ENCODE assay signal across 19 cellular contexts in genomic region chr6:118932421-118932820, GRCh38. TPM values are rescaled to one million over a fixed set of nuclear protein-coding genes. Genes with fewer than 3 reads are reported as not detected.
DNase-seq lines count a peak whose midpoint lies in the region; ATAC-seq and TF ChIP-seq lines count a peak whose summit lies in the region.
"Had no signal": no experiment of that assay in that cellular context is flagged by ENCODE, and none has a peak within 500 bp of the region (broad histone marks: within the 10 kb centered on the region; RNA-seq: fewer than 3 reads in every experiment).

No MANE protein-coding gene starts in this region.

- H3K36me3 ChIP-seq in adipocyte (ENCODE audit: control insufficient read depth, insufficient read depth, low read length, severe bottlenecking): peaks cover 21% of the 10 kb centered on the region
- peaks cover 0 to 17% (median 0%) of the 10 kb centered on the region in 3 experiments for H3K36me3 ChIP-seq in naive thymus-derived CD4-positive, alpha-beta T cell (ENCODE audit: control insufficient read depth in 2 of 3, insufficient read depth in 3 of 3, low read length in 3 of 3)

- CTCF ChIA-PET in Calu3 (lab: Charles Lee) (no interaction called here), HEK293T (lab: Yijun Ruan, JAX) (no interaction called here)
- CTCF ChIA-PET in naive thymus-derived CD4-positive, alpha-beta T cell (lab: Charles Lee): no interaction called here

- no peaks in the 10 kb centered on the region for H3K27me3 Mint-ChIP-seq in Calu3 (ENCODE audit: unreplicated experiment)
- H3K27me3 Mint-ChIP-seq in naive thymus-derived CD4-positive, alpha-beta T cell: no peaks in the 10 kb centered on the region
- H3K27me3 Mint-ChIP-seq: CD8-positive, alpha-beta memory T cell had no signal

- H3K27me3 ChIP-seq in adipocyte (replicated peaks; ENCODE audit: control insufficient read depth, insufficient read depth, low read length): no peaks in the 10 kb centered on the region
- no peaks in the 10 kb centered on the region for H3K27me3 ChIP-seq in naive thymus-derived CD4-positive, alpha-beta T cell (ENCODE audit: control insufficient read depth in 2 of 2, insufficient read depth in 2 of 2, low read length in 2 of 2)
- H3K27me3 ChIP-seq: BLaER1 treated with 17β-estradiol and CSF1 and Interleukin-3, amounts not matched to agents 10 nM and 100 nM; Peyer's patch had no signal

- POLR2A ChIA-PET in HEK293T (lab: Yijun Ruan, JAX): no interaction called here
- POLR2A ChIA-PET in naive thymus-derived CD4-positive, alpha-beta T cell (lab: Charles Lee): no interaction called here

- no peak overlapping the region for H3K4me3 ChIP-seq in adipocyte (ENCODE audit: low read length)
- H3K4me3 ChIP-seq in naive thymus-derived CD4-positive, alpha-beta T cell (ENCODE audit: low read length): no peak overlapping the region
- H3K4me3 ChIP-seq: BLaER1 treated with 17β-estradiol and CSF1 and Interleukin-3, amounts not matched to agents 10 nM and 100 nM; SK-N-MC had no signal

- DNase-seq in Calu3 (no peak), HEK293T (ENCODE audit: extremely low spot score) (no peak), adipocyte (ENCODE audit: low read depth) (peak; percentile 8), kidney glomerular epithelial cell (lab: John Stamatoyannopoulos, UW) (peak; percentile 28), putamen (ENCODE audit: low spot score) (no peak)
- no peak for DNase-seq in stimulated activated CD4-positive, alpha-beta T cell treated with anti-CD3 and anti-CD28 coated beads, Interleukin-1b, Interleukin-23, amount 100 ng/mL, for 48 hours
- DNase-seq in effector CD8-positive, alpha-beta T cell (lab: John Stamatoyannopoulos, UW): no peak
- no peak for DNase-seq in naive thymus-derived CD4-positive, alpha-beta T cell
- DNase-seq: CD8-positive, alpha-beta memory T cell; H7; Kasumi-1; NCI-H1694 treated with DMSO at 0.1 percent for 48 hours; NCI-H2171; NCI-H446; NCI-H748 treated with DMSO at 0.1 percent for 48 hours; Peyer's patch; Right ventricle myocardium superior had no signal

- H3K27ac Mint-ChIP-seq in Calu3 (ENCODE audit: unreplicated experiment): peak overlapping the region; percentile 42
- H3K27ac Mint-ChIP-seq in naive thymus-derived CD4-positive, alpha-beta T cell: peak overlapping the region in 1 of 9 donors; percentile 14

- peaks cover 8% of the 10 kb centered on the region for H3K4me1 ChIP-seq in adipocyte (ENCODE audit: control insufficient read depth, insufficient read depth, low read length)
- peaks cover 4 to 8% of the 10 kb centered on the region in 2 donors for H3K4me1 ChIP-seq in naive thymus-derived CD4-positive, alpha-beta T cell (ENCODE audit: control insufficient read depth in 2 of 2, insufficient read depth in 2 of 2, low read length in 2 of 2)

- no TSS peak for BruUV-seq in Calu3 (replicated peaks; lab: Mats Ljungman, UMichigan)

- no peaks in the 10 kb centered on the region for H3K9me3 ChIP-seq in adipocyte (ENCODE audit: control insufficient read depth, low read length)
- H3K9me3 ChIP-seq in naive thymus-derived CD4-positive, alpha-beta T cell (ENCODE audit: control insufficient read depth in 2 of 3, low read length in 3 of 3): no peaks in the 10 kb centered on the region
- H3K9me3 ChIP-seq: Peyer's patch had no signal

- ATAC-seq in naive thymus-derived CD4-positive, alpha-beta T cell: no peak

- no peak overlapping the region for H3K9ac ChIP-seq in adipocyte (ENCODE audit: low read length)
- H3K9ac ChIP-seq: BLaER1 treated with 17β-estradiol and CSF1 and Interleukin-3, amounts not matched to agents 10 nM and 100 nM had no signal

- H3K27ac ChIP-seq in naive thymus-derived CD4-positive, alpha-beta T cell (ENCODE audit: low read depth, low read length): no peak overlapping the region
- H3K27ac ChIP-seq: BLaER1 treated with 17β-estradiol and CSF1 and Interleukin-3, amounts not matched to agents 10 nM and 100 nM; Peyer's patch; SK-N-MC had no signal

- H3K4me1 Mint-ChIP-seq in Calu3 (ENCODE audit: low read depth, unreplicated experiment): peaks cover 30% of the 10 kb centered on the region
- peaks cover 22 to 50% (median 42%) of the 10 kb centered on the region in 7 donors for H3K4me1 Mint-ChIP-seq in naive thymus-derived CD4-positive, alpha-beta T cell

- peak overlapping the region; percentile 86 for H3K4me3 Mint-ChIP-seq in Calu3 (ENCODE audit: low read depth, unreplicated experiment)
- H3K4me3 Mint-ChIP-seq in naive thymus-derived CD4-positive, alpha-beta T cell: no peak overlapping the region

- no peak for TF ChIP-seq CTCF in Calu3 (IDR thresholded peaks at IDR 0.05; ENCODE audit: unreplicated experiment)

- H3K9me3 Mint-ChIP-seq in Calu3 (ENCODE audit: low read depth, unreplicated experiment): peaks cover 2% of the 10 kb centered on the region
- peaks cover 0 to 2% (median 0%) of the 10 kb centered on the region in 11 donors for H3K9me3 Mint-ChIP-seq in naive thymus-derived CD4-positive, alpha-beta T cell

- intact Hi-C loops in Calu3 (cut with micrococcal nuclease; ENCODE audit: unreplicated experiment): loop anchor here (5.0 kb wide), 1 partner anchor 35 kb away; no protein-coding TSS in a partner anchor
- intact Hi-C loops in naive thymus-derived CD4-positive, alpha-beta T cell (cut with micrococcal nuclease): loop anchor here (10.0 kb wide), 4 partner anchors 368 to 1448 kb away; partner anchors contain the start of genes DCBLD1 (in 1 of the 2), MAN1A1 (in 1 of the 2) and NUS1 (in 1 of the 2)

- peaks cover 36% of the 10 kb centered on the region for H3K36me3 Mint-ChIP-seq in Calu3 (ENCODE audit: insufficient read depth, unreplicated experiment)
- peaks cover 0 to 27% (median 23%) of the 10 kb centered on the region in 5 donors for H3K36me3 Mint-ChIP-seq in naive thymus-derived CD4-positive, alpha-beta T cell

TF ChIP-seq in HEK293T, 16 proteins besides CTCF, POLR2A, EP300 and RAD21:
- no peak for TF ChIP-seq ZNF384 (IDR thresholded peaks at IDR 0.05)
- TF ChIP-seq PKNOX1 (IDR thresholded peaks at IDR 0.05): peak; percentile 75
- TF ChIP-seq LEF1 (IDR thresholded peaks at IDR 0.05; ENCODE audit: borderline replicate concordance): no peak
- no peak for TF ChIP-seq HDGF (IDR thresholded peaks at IDR 0.05; ENCODE audit: borderline replicate concordance)

RNA-seq across cellular contexts. Expression of gene MCM9, which starts 2.5 kb away (rescaled TPM):
- 17.3 and 24.6 TPM in 2 replicates for total RNA-seq in Calu3 (2022)
- 10 to 100 TPM; 21.8 to 33.7 (median 31.1) TPM for total RNA-seq in naive thymus-derived CD4-positive, alpha-beta T cell
- polyA plus RNA-seq in naive thymus-derived CD4-positive, alpha-beta T cell: 10 to 100 TPM; 12.1 to 16.0 TPM

RNA-seq across cellular contexts. Expression of gene ASF1A, which starts 38.5 kb away (rescaled TPM):
- total RNA-seq in Calu3 (2022): 17.2 and 19.7 TPM in 2 replicates
- 10 to 100 TPM; 16.5 to 63.9 (median 35.7) TPM for total RNA-seq in naive thymus-derived CD4-positive, alpha-beta T cell
- polyA plus RNA-seq in naive thymus-derived CD4-positive, alpha-beta T cell: 10 to 100 TPM; 48.5 to 56.5 TPM

Comparison
In these comparisons a context has a peak if more than half of its experiments do, and no peak if none do; other contexts are left out.
1. DNase-seq: peak in adipocyte (single experiment) and kidney glomerular epithelial cell (single experiment); none in Calu3 (single experiment), HEK293T (single experiment), putamen (single experiment), stimulated activated CD4-positive, alpha-beta T cell treated with anti-CD3 and anti-CD28 coated beads, Interleukin-1b, Interleukin-23, amount 100 ng/mL, for 48 hours (single experiment), effector CD8-positive, alpha-beta T cell (single experiment) and naive thymus-derived CD4-positive, alpha-beta T cell (0 of 9).